8 cellular contexts compared by ENCODE assay signal in the genomic region with DNA sequence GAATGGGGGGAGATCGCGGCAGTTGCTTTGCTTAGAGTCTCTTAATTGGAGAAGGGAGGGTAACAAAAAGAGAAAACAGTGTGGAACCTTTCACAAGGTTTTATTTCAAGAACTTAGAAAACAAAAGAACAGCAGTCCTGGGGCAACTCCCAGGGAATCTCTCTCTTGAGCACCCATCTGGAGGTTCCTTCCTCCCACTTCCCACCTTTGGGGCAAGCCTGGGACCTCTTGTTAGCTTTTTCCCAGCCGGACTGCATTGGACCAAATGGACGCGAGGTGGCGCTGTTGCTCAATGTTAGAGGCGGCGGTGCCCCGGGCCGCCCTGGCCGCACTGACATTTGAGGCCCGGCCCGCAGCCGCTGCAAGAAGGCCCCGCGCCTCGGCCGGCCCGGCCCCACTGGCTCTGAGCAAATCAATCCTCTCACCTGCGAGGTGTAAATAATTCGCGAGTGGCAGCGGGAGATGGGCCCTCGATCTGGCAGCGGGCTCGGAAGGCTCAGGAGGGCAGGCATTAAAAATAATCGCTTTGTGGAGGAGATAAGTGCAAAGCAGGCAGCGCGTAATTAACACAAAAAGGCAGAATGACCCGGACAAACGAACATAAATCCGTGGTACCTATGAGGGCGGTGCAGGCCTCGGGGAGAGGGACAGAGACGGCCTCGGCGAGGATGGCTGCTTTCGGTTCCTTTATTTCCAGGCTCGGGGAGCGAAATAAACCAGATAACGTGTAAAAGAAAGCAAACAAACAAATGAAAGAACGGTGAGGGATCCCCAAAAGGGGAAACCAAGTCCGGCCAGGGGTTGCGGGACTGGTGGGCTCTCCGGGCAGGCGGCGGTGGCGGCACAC. TPM values are rescaled to one million over a fixed set of nuclear protein-coding genes. Genes with fewer than 3 reads are reported as not detected.
DNase-seq lines count a peak whose midpoint lies in the region; ATAC-seq and TF ChIP-seq lines count a peak whose summit lies in the region.

No MANE protein-coding gene starts in this region.

- H3K4me1 ChIP-seq in DND-41 (ENCODE audit: insufficient read depth, low read length): peaks cover 8% of the 10 kb centered on the region

- H3K4me2 ChIP-seq in DND-41 (ENCODE audit: insufficient read depth, low read length): peak overlapping the region; percentile 39

- H3K27ac ChIP-seq in DND-41 (ENCODE audit: low read length): no peak overlapping the region

- no peaks in the 10 kb centered on the region for H3K9me3 ChIP-seq in DND-41 (ENCODE audit: insufficient read depth, low read length, severe bottlenecking)

- DNase-seq in DND-41: peak; percentile 78
- DNase-seq in H7: peak; percentile 97
- peak; percentile 38 for DNase-seq in NCI-H2029 treated with DMSO at 0.1 percent for 48 hours (lab: John Stamatoyannopoulos, UW)
- peak; percentile 81 to 82 for DNase-seq in cardiac fibroblast (ENCODE audit: low read depth in 2 of 2)
- peak; percentile 60 to 90 for DNase-seq in left colon
- DNase-seq in stimulated activated CD4-positive, alpha-beta T cell treated with anti-CD3 and anti-CD28 coated beads, Interleukin-1b, Interleukin-23, amount 100 ng/mL, for 24 hours (ENCODE audit: low read depth in 4 of 4, low spot score in 1 of 4): peak; percentile 77 to 86 (median 82)

- H3K36me3 ChIP-seq in DND-41 (ENCODE audit: insufficient read depth, low read length): no peaks in the 10 kb centered on the region
- H3K36me3 ChIP-seq in H7 (replicated peaks; ENCODE audit: control insufficient read depth, insufficient read depth, low read length): no peaks in the 10 kb centered on the region

- intact Hi-C loops in left colon (cut with DNase I, micrococcal nuclease): loop anchor here (5.0 kb wide), 2 partner anchors 186 to 191 kb away; no protein-coding TSS in a partner anchor

- peak overlapping the region; percentile 55; the same call in 1 of the 2 replicates for H2AFZ ChIP-seq in DND-41 (ENCODE audit: low read depth, low read length)

- peak; percentile 96 for ATAC-seq in DND-41 (ENCODE audit: insufficient read depth, low read depth)
- ATAC-seq in activated CD4-positive, CD25-positive, alpha-beta regulatory T cell treated with anti-CD3 and anti-CD28 coated beads, Interleukin-2, amount 50 U/mL, for 24 hours: peak; percentile 79 to 82
- peak; percentile 87 for ATAC-seq in left colon
- ATAC-seq in GM19467 (IDR thresholded peaks at IDR 0.05; ENCODE audit: unreplicated experiment): no peak

- H3K9ac ChIP-seq in DND-41 (ENCODE audit: low read depth, low read length): peak overlapping the region; percentile 25

- H3K4me3 ChIP-seq in DND-41 (ENCODE audit: low read depth in 1 of 2, low read length in 2 of 2): no peak overlapping the region
- no peak overlapping the region for H3K4me3 ChIP-seq in H7 (ENCODE audit: insufficient read depth, low read depth, low read length)
- peak overlapping the region in 1 of 2 donors; percentile 13 for H3K4me3 ChIP-seq in cardiac fibroblast (replicated peaks in 1 of 2; ENCODE audit: low read depth in 2 of 2, low read length in 2 of 2)

- H3K27me3 ChIP-seq in DND-41 (ENCODE audit: insufficient read depth, low read length, poor library complexity) (peaks cover 86% of the 10 kb centered on the region), H7 (ENCODE audit: control insufficient read depth, insufficient read depth, low read length) (peaks cover 100% of the 10 kb centered on the region)

- H4K20me1 ChIP-seq in DND-41 (ENCODE audit: insufficient read depth, low read length): no peaks in the 10 kb centered on the region

- TF ChIP-seq CTCF in DND-41 (IDR thresholded peaks at IDR 0.05; ENCODE audit: borderline replicate concordance, extremely low read depth, low read length, poor library complexity, severe bottlenecking) (peak; percentile 95), cardiac fibroblast (IDR thresholded peaks at IDR 0.05; ENCODE audit: low read depth, low read length) (peak; percentile 84)

- no peaks in the 10 kb centered on the region for H3K79me2 ChIP-seq in DND-41 (ENCODE audit: insufficient read depth, low read length)

RNA-seq across cellular contexts. Expression of a gene that starts 2.7 kb away (rescaled TPM):
- not detected in 2 replicates for total RNA-seq in H7 (2014; rRNA removed; shearing (Covaris generic))
- total RNA-seq in left colon: not detected

RNA-seq across cellular contexts. Expression of a gene that starts 6.1 kb away (rescaled TPM):
- total RNA-seq in H7 (2014; rRNA removed; shearing (Covaris generic)): not detected in 2 replicates
- not detected for total RNA-seq in left colon

RNA-seq across cellular contexts. Expression of a gene that starts 21.1 kb away (rescaled TPM):
- total RNA-seq in H7 (2014; rRNA removed; shearing (Covaris generic)): not detected in 2 replicates
- not detected for total RNA-seq in left colon

RNA-seq across cellular contexts. Expression of a gene that starts 22.2 kb away (rescaled TPM):
- not detected in 2 replicates for total RNA-seq in H7 (2014; rRNA removed; shearing (Covaris generic))
- total RNA-seq in left colon: not detected

RNA-seq across cellular contexts. Expression of a gene that starts 26.8 kb away (rescaled TPM):
- total RNA-seq in H7 (2014; rRNA removed; shearing (Covaris generic)): not detected in 2 replicates
- total RNA-seq in left colon: not detected

Comparison
In these comparisons a context has a peak if more than half of its experiments do, and no peak if none do; other contexts are left out.
1. DNase-seq: peak in every context shown above with its lines; median percentile 97 in H7; 82 in cardiac fibroblast; 82 in stimulated activated CD4-positive, alpha-beta T cell treated with anti-CD3 and anti-CD28 coated beads, Interleukin-1b, Interleukin-23, amount 100 ng/mL, for 24 hours; 78 in DND-41; 75 in left colon; 38 in NCI-H2029 treated with DMSO at 0.1 percent for 48 hours.